Comparison of ENCODE assay signal across 7 cellular contexts in genomic region chr2:111504571-111504942, GRCh38.
DNase-seq lines count a peak whose midpoint lies in the region; ATAC-seq, FAIRE-seq and TF ChIP-seq lines count a peak whose summit lies in the region.
"Not testable (repeated sequence)": the region's sequence is repeated elsewhere in the genome, so short reads cannot be mapped to it uniquely, and the experiment has no call there.

No MANE protein-coding gene starts in this region.

- not testable (repeated sequence) for H3K36me3 ChIP-seq in bronchial epithelial cell (ENCODE audit: control insufficient read depth, insufficient read depth, low read length)

- H3K36me3 Mint-ChIP-seq in activated T-cell treated with anti-CD3 and anti-CD28 coated beads, Interleukin-2, amount 50 U/mL, for 72 hours (ENCODE audit: insufficient read depth in 2 of 2); activated naive CD8-positive, alpha-beta T cell treated with anti-CD3 and anti-CD28 coated beads for 36 hours; stimulated activated naive CD8-positive, alpha-beta T cell treated with anti-CD3 and anti-CD28 coated beads, Interleukin-15, Interleukin-2, amounts not matched to agents 100 ng/mL and 50 ng/mL, for 24 hours (ENCODE audit: low read depth): not testable (repeated sequence)

- not testable (repeated sequence) for TF ChIP-seq CTCF in bronchial epithelial cell (IDR thresholded peaks at IDR 0.05; ENCODE audit: insufficient read depth, low read length, severe bottlenecking); fibroblast of the aortic adventitia (IDR thresholded peaks at IDR 0.05; ENCODE audit: insufficient read depth, low read length)

- DNase-seq in HS-27A (ENCODE audit: low read depth), result peak; percentile 50
- DNase-seq in activated T-cell treated with anti-CD3 and anti-CD28 coated beads, Interleukin-2, amount 50 U/mL, for 72 hours; activated naive CD8-positive, alpha-beta T cell treated with anti-CD3 and anti-CD28 coated beads for 36 hours: not testable (repeated sequence)
- peak; percentile 7 for DNase-seq in bronchial epithelial cell (ENCODE audit: low read depth)
- peak; percentile 31 for DNase-seq in fibroblast of the aortic adventitia (ENCODE audit: low read depth)

- H3K4me1 Mint-ChIP-seq in activated T-cell treated with anti-CD3 and anti-CD28 coated beads, Interleukin-2, amount 50 U/mL, for 72 hours (ENCODE audit: low read depth), result peaks cover 36% of the 10 kb centered on the region
- H3K4me1 Mint-ChIP-seq in activated naive CD8-positive, alpha-beta T cell treated with anti-CD3 and anti-CD28 coated beads for 36 hours, result peaks cover 12% of the 10 kb centered on the region
- H3K4me1 Mint-ChIP-seq in stimulated activated naive CD8-positive, alpha-beta T cell treated with anti-CD3 and anti-CD28 coated beads, Interleukin-15, Interleukin-2, amounts not matched to agents 100 ng/mL and 50 ng/mL, for 24 hours (ENCODE audit: low read depth), result peaks cover 40% of the 10 kb centered on the region

- H3K9me3 Mint-ChIP-seq in activated T-cell treated with anti-CD3 and anti-CD28 coated beads, Interleukin-2, amount 50 U/mL, for 72 hours; activated naive CD8-positive, alpha-beta T cell treated with anti-CD3 and anti-CD28 coated beads for 36 hours; stimulated activated naive CD8-positive, alpha-beta T cell treated with anti-CD3 and anti-CD28 coated beads, Interleukin-15, Interleukin-2, amounts not matched to agents 100 ng/mL and 50 ng/mL, for 24 hours: not testable (repeated sequence)

- ATAC-seq in SK-N-SH treated with all-trans-retinoic acid at 6 μM for 48 hours, result peak; percentile 21; the same call in 2 of the 3 replicates
- not testable (repeated sequence) for ATAC-seq in activated T-cell treated with anti-CD3 and anti-CD28 coated beads, Interleukin-2, amount 50 U/mL, for 72 hours (replicated peaks in 1 of 2)

- H3K4me3 Mint-ChIP-seq in activated T-cell treated with anti-CD3 and anti-CD28 coated beads, Interleukin-2, amount 50 U/mL, for 72 hours, result peak overlapping the region; percentile 45 to 92
- H3K4me3 Mint-ChIP-seq in activated naive CD8-positive, alpha-beta T cell treated with anti-CD3 and anti-CD28 coated beads for 36 hours; stimulated activated naive CD8-positive, alpha-beta T cell treated with anti-CD3 and anti-CD28 coated beads, Interleukin-15, Interleukin-2, amounts not matched to agents 100 ng/mL and 50 ng/mL, for 24 hours: not testable (repeated sequence)

- not testable (repeated sequence) for H3K27me3 ChIP-seq in bronchial epithelial cell (ENCODE audit: control insufficient read depth, insufficient read depth, low read length)

- H3K4me3 ChIP-seq in bronchial epithelial cell (ENCODE audit: low read depth, low read length); fibroblast of the aortic adventitia (ENCODE audit: low read depth, low read length): not testable (repeated sequence)

- H3K27ac Mint-ChIP-seq in activated T-cell treated with anti-CD3 and anti-CD28 coated beads, Interleukin-2, amount 50 U/mL, for 72 hours, result peak overlapping the region; percentile 95
- peak overlapping the region; percentile 67 for H3K27ac Mint-ChIP-seq in activated naive CD8-positive, alpha-beta T cell treated with anti-CD3 and anti-CD28 coated beads for 36 hours
- peak overlapping the region; percentile 45 for H3K27ac Mint-ChIP-seq in stimulated activated naive CD8-positive, alpha-beta T cell treated with anti-CD3 and anti-CD28 coated beads, Interleukin-15, Interleukin-2, amounts not matched to agents 100 ng/mL and 50 ng/mL, for 24 hours

- FAIRE-seq in bronchial epithelial cell (lab: Jason Lieb, UNC), result not testable (repeated sequence)

- H3K27me3 Mint-ChIP-seq in activated T-cell treated with anti-CD3 and anti-CD28 coated beads, Interleukin-2, amount 50 U/mL, for 72 hours (ENCODE audit: low read depth), result peaks cover 18% of the 10 kb centered on the region
- H3K27me3 Mint-ChIP-seq in activated naive CD8-positive, alpha-beta T cell treated with anti-CD3 and anti-CD28 coated beads for 36 hours, result not testable (repeated sequence)
- H3K27me3 Mint-ChIP-seq in stimulated activated naive CD8-positive, alpha-beta T cell treated with anti-CD3 and anti-CD28 coated beads, Interleukin-15, Interleukin-2, amounts not matched to agents 100 ng/mL and 50 ng/mL, for 24 hours, result peaks cover 14% of the 10 kb centered on the region

Comparison
In these comparisons a context has a peak if more than half of its experiments do, and no peak if none do; other contexts are left out.
1. H3K27ac Mint-ChIP-seq: peak in every context shown above with its lines; median percentile 95 in activated T-cell treated with anti-CD3 and anti-CD28 coated beads, Interleukin-2, amount 50 U/mL, for 72 hours; 67 in activated naive CD8-positive, alpha-beta T cell treated with anti-CD3 and anti-CD28 coated beads for 36 hours; 45 in stimulated activated naive CD8-positive, alpha-beta T cell treated with anti-CD3 and anti-CD28 coated beads, Interleukin-15, Interleukin-2, amounts not matched to agents 100 ng/mL and 50 ng/mL, for 24 hours.